Comparison of ENCODE assay signal across 1 cellular context in genomic region chr20:25220810-25221591, GRCh38.
A peak's percentile ranks its signal among the peaks of the same experiment; 100 is the strongest.
TF ChIP-seq lines count a peak whose summit lies in the region.

No MANE protein-coding gene starts in this region.

TF ChIP-seq in HepG2, 621 proteins besides CTCF, POLR2A, EP300 and RAD21 (continued from another document):
- no peak for TF ChIP-seq ZNF513 (CRISPR knock-in tag; conservative IDR thresholded peaks at IDR 0.05)
- no peak for TF ChIP-seq ZNF577 (CRISPR knock-in tag; IDR thresholded peaks at IDR 0.05; ENCODE audit: borderline replicate concordance, low read depth)
- peak; percentile 8 for TF ChIP-seq AGO2 (optimal IDR thresholded peaks at IDR 0.05; ENCODE audit: low read depth, low read length)
- TF ChIP-seq HNRNPL (IDR thresholded peaks at IDR 0.05; ENCODE audit: low read depth, low read length) = 0 out of 2 replicates have a peak, but pooled peaks have one; percentile 19
- no peak for TF ChIP-seq ZNF136 (CRISPR knock-in tag; IDR thresholded peaks at IDR 0.05; ENCODE audit: low read depth)
TF ChIP-seq in HepG2: peak in this region for 3.
